Comparison of ENCODE assay signal across 11 cellular contexts in genomic region chr5:4295663-4296339, GRCh38.
A peak's percentile ranks its signal among the peaks of the same experiment; 100 is the strongest.
DNase-seq lines count a peak whose midpoint lies in the region; ATAC-seq and TF ChIP-seq lines count a peak whose summit lies in the region.
"Had no signal": no experiment of that assay in that cellular context is flagged by ENCODE, and none has a peak within 500 bp of the region (broad histone marks: within the 10 kb centered on the region; RNA-seq: fewer than 3 reads in every experiment).

No MANE protein-coding gene starts in this region.

- H3K36me3 Mint-ChIP-seq in immature natural killer cell, result no peaks in the 10 kb centered on the region

- no peaks in the 10 kb centered on the region for H3K36me3 ChIP-seq in tibial nerve
- H3K36me3 ChIP-seq: sigmoid colon had no signal

- TF ChIP-seq CTCF in VCaP (conservative IDR thresholded peaks at IDR 0.05) (peak; percentile 68), tibial nerve (IDR thresholded peaks at IDR 0.05) (peak; percentile 38 to 45 (median 42))

- WGBS in tibial nerve, 2 donors, result 20 to 30% methylated on average over 13 of the region's 13 CpGs

- no peak overlapping the region for H3K27ac ChIP-seq in VCaP
- no peak overlapping the region for H3K27ac ChIP-seq in tibial nerve
- H3K27ac ChIP-seq: sigmoid colon had no signal

- H3K9me3 Mint-ChIP-seq in immature natural killer cell, result peaks cover 0 to 11% (median 0%) of the 10 kb centered on the region in 6 donors

- DNase-seq in activated CD4-positive, alpha-beta T cell treated with anti-CD3 and anti-CD28 coated beads for 48 hours, result peak; percentile 2
- DNase-seq in activated CD4-positive, alpha-beta T cell treated with anti-CD3 and anti-CD28 coated beads, Interleukin-2, amount 50 U/mL, for 4 hours, result no peak
- DNase-seq in immature natural killer cell, result peak in 2 of 3 donors; percentile 5 to 17
- DNase-seq in tibial nerve (ENCODE audit: low spot score in 2 of 2), result no peak
- DNase-seq in activated T-cell treated with anti-CD3 and anti-CD28 coated beads for 4 hours, result no peak
- no peak for DNase-seq in T-helper 9 cell
- DNase-seq: sigmoid colon; stimulated activated naive CD8-positive, alpha-beta T cell treated with anti-CD3 and anti-CD28 coated beads, Interleukin-15, amount 100 ng/mL, for 72 hours had no signal

- TF ChIP-seq POLR2A in tibial nerve (IDR thresholded peaks at IDR 0.05), result no peak

- no peak overlapping the region for H3K4me3 ChIP-seq in tibial nerve
- H3K4me3 ChIP-seq: sigmoid colon had no signal

- H3K27me3 Mint-ChIP-seq in immature natural killer cell (ENCODE audit: low read depth in 3 of 3), result peaks cover 0 to 3% (median 2%) of the 10 kb centered on the region in 3 donors
- H3K27me3 Mint-ChIP-seq: B cell; stimulated activated naive CD8-positive, alpha-beta T cell treated with anti-CD3 and anti-CD28 coated beads, Interleukin-15, amount 100 ng/mL, for 72 hours had no signal

- no peak for TF ChIP-seq EP300 in tibial nerve (IDR thresholded peaks at IDR 0.05)

- H3K27ac Mint-ChIP-seq in immature natural killer cell, result no peak overlapping the region
- H3K27ac Mint-ChIP-seq: B cell; stimulated activated naive CD8-positive, alpha-beta T cell treated with anti-CD3 and anti-CD28 coated beads, Interleukin-15, amount 100 ng/mL, for 72 hours had no signal

- no peaks in the 10 kb centered on the region for H3K9me3 ChIP-seq in tibial nerve

- no peak overlapping the region for H3K4me3 Mint-ChIP-seq in immature natural killer cell
- H3K4me3 Mint-ChIP-seq: B cell; stimulated activated naive CD8-positive, alpha-beta T cell treated with anti-CD3 and anti-CD28 coated beads, Interleukin-15, amount 100 ng/mL, for 72 hours had no signal

- no peak for ATAC-seq in GM19023 (IDR thresholded peaks at IDR 0.05; ENCODE audit: unreplicated experiment)
- ATAC-seq: stimulated activated naive CD8-positive, alpha-beta T cell treated with anti-CD3 and anti-CD28 coated beads, Interleukin-15, amount 100 ng/mL, for 72 hours had no signal

- H3K27me3 ChIP-seq in tibial nerve, result no peaks in the 10 kb centered on the region
- H3K27me3 ChIP-seq: sigmoid colon had no signal

- H3K4me1 Mint-ChIP-seq in immature natural killer cell, result no peaks in the 10 kb centered on the region
- H3K4me1 Mint-ChIP-seq: B cell; stimulated activated naive CD8-positive, alpha-beta T cell treated with anti-CD3 and anti-CD28 coated beads, Interleukin-15, amount 100 ng/mL, for 72 hours had no signal

- no peaks in the 10 kb centered on the region for H3K4me1 ChIP-seq in tibial nerve
- H3K4me1 ChIP-seq: sigmoid colon had no signal

Comparison
In these comparisons a context has a peak if more than half of its experiments do, and no peak if none do; other contexts are left out.
1. DNase-seq: peak in activated CD4-positive, alpha-beta T cell treated with anti-CD3 and anti-CD28 coated beads for 48 hours (single experiment) and immature natural killer cell (2 of 3); none in activated CD4-positive, alpha-beta T cell treated with anti-CD3 and anti-CD28 coated beads, Interleukin-2, amount 50 U/mL, for 4 hours (0 of 2), tibial nerve (0 of 2), activated T-cell treated with anti-CD3 and anti-CD28 coated beads for 4 hours (single experiment) and T-helper 9 cell (single experiment).